In genomic region chr19:29526730-29527499, GRCh38 we compare ENCODE assay signal across 11 cellular contexts. TPM values are rescaled to one million over a fixed set of nuclear protein-coding genes. Genes with fewer than 3 reads are reported as not detected.
DNase-seq lines count a peak whose midpoint lies in the region; ATAC-seq and TF ChIP-seq lines count a peak whose summit lies in the region.
"Had no signal": no experiment of that assay in that cellular context is flagged by ENCODE, and none has a peak within 500 bp of the region (broad histone marks: within the 10 kb centered on the region; RNA-seq: fewer than 3 reads in every experiment).

No MANE protein-coding gene starts in this region.

- H3K9me3 ChIP-seq in heart right ventricle (no peaks in the 10 kb centered on the region), upper lobe of right lung (no peaks in the 10 kb centered on the region), mucosa of descending colon (no peaks in the 10 kb centered on the region)

- H3K36me3 Mint-ChIP-seq in activated T-helper 17 cell treated with anti-CD3 and anti-CD28 coated beads, Interleukin-2, amount 50 U/mL, for 72 hours (ENCODE audit: low read depth) = peaks cover 16% of the 10 kb centered on the region
- peaks cover 6% of the 10 kb centered on the region for H3K36me3 Mint-ChIP-seq in memory B cell

- H3K4me1 Mint-ChIP-seq in activated T-helper 17 cell treated with anti-CD3 and anti-CD28 coated beads, Interleukin-2, amount 50 U/mL, for 72 hours = peaks cover 6% of the 10 kb centered on the region
- peaks cover 6% of the 10 kb centered on the region for H3K4me1 Mint-ChIP-seq in memory B cell

- DNase-seq in heart right ventricle = no peak
- DNase-seq in Right ventricle myocardium superior = no peak
- DNase-seq in memory B cell (ENCODE audit: low spot score in 2 of 2) = no peak
- DNase-seq in upper lobe of right lung = peak; percentile 55
- DNase-seq in hepatic stellate cell (ENCODE audit: low spot score) = no peak
- DNase-seq in mucosa of descending colon = no peak
- DNase-seq: EL, NCI-H510A treated with DMSO at 0.1 percent for 48 hours had no signal

- 1% methylated on average over 68 to 79 of the region's 79 CpGs for WGBS in heart right ventricle, 2 donors

- peak overlapping the region in 9 of 10 donors; percentile 9 to 43 (median 28) for H3K4me3 ChIP-seq in heart right ventricle
- no peak overlapping the region for H3K4me3 ChIP-seq in upper lobe of right lung
- no peak overlapping the region for H3K4me3 ChIP-seq in mucosa of descending colon

- H3K27me3 Mint-ChIP-seq in activated T-helper 17 cell treated with anti-CD3 and anti-CD28 coated beads, Interleukin-2, amount 50 U/mL, for 72 hours = peaks cover 46% of the 10 kb centered on the region
- peaks cover 28% of the 10 kb centered on the region for H3K27me3 Mint-ChIP-seq in memory B cell

- H3K36me3 ChIP-seq in heart right ventricle (no peaks in the 10 kb centered on the region), upper lobe of right lung (no peaks in the 10 kb centered on the region), mucosa of descending colon (ENCODE audit: low read depth) (no peaks in the 10 kb centered on the region)

- no peak for ATAC-seq in heart right ventricle
- ATAC-seq in Right ventricle myocardium superior (ENCODE audit: poor library complexity) = no peak
- ATAC-seq in activated T-helper 17 cell treated with anti-CD3 and anti-CD28 coated beads, Interleukin-2, amount 50 U/mL, for 72 hours (replicated peaks) = no peak
- ATAC-seq in memory B cell (ENCODE audit: low read depth) = no peak
- ATAC-seq in upper lobe of right lung = no peak
- ATAC-seq in activated CD4-positive, CD25-positive, alpha-beta regulatory T cell treated with anti-CD3 and anti-CD28 coated beads, Interleukin-2, amount 50 U/mL, for 24 hours = no peak
- no peak for ATAC-seq in mucosa of descending colon

- H3K27ac ChIP-seq in heart right ventricle (no peak overlapping the region), upper lobe of right lung (no peak overlapping the region)

- no peaks in the 10 kb centered on the region for H3K9me3 Mint-ChIP-seq in activated T-helper 17 cell treated with anti-CD3 and anti-CD28 coated beads, Interleukin-2, amount 50 U/mL, for 72 hours
- peaks cover 4% of the 10 kb centered on the region for H3K9me3 Mint-ChIP-seq in memory B cell

- H3K4me3 Mint-ChIP-seq in activated T-helper 17 cell treated with anti-CD3 and anti-CD28 coated beads, Interleukin-2, amount 50 U/mL, for 72 hours = peak overlapping the region; percentile 73
- H3K4me3 Mint-ChIP-seq in memory B cell = peak overlapping the region; percentile 37

- peaks cover 54 to 100% (median 99%) of the 10 kb centered on the region in 7 donors for H3K27me3 ChIP-seq in heart right ventricle
- peaks cover 93% of the 10 kb centered on the region for H3K27me3 ChIP-seq in upper lobe of right lung

- TF ChIP-seq CTCF in heart right ventricle (IDR thresholded peaks at IDR 0.05) (no peak), upper lobe of right lung (IDR thresholded peaks at IDR 0.05) (no peak), mucosa of descending colon (IDR thresholded peaks at IDR 0.05) (no peak)

- H3K4me1 ChIP-seq in heart right ventricle = peaks cover 6 to 47% (median 40%) of the 10 kb centered on the region in 9 donors
- H3K4me1 ChIP-seq in upper lobe of right lung = peaks cover 7% of the 10 kb centered on the region
- H3K4me1 ChIP-seq in mucosa of descending colon (ENCODE audit: low read depth) = peaks cover 19% of the 10 kb centered on the region

- intact Hi-C loops in heart right ventricle (cut with DNase I) (loop anchor here in 2 of 10 donors (10.0 kb wide), 2 partner anchors 242 to 792 kb away; no protein-coding TSS in a partner anchor), Right ventricle myocardium superior (cut with DNase I) (no loop called here), upper lobe of right lung (cut with DNase I) (no loop called here), mucosa of descending colon (cut with DNase I, micrococcal nuclease) (no loop called here)

- no peak overlapping the region for H3K27ac Mint-ChIP-seq in activated T-helper 17 cell treated with anti-CD3 and anti-CD28 coated beads, Interleukin-2, amount 50 U/mL, for 72 hours
- H3K27ac Mint-ChIP-seq in memory B cell = no peak overlapping the region

RNA-seq across cellular contexts. Expression of gene VSTM2B, which starts 1.1 kb away (rescaled TPM):
- not detected for total RNA-seq in heart right ventricle
- polyA plus RNA-seq in heart right ventricle = not detected
- not detected for total RNA-seq in Right ventricle myocardium superior
- not detected for total RNA-seq in activated T-helper 17 cell treated with anti-CD3 and anti-CD28 coated beads, Interleukin-2, amount 50 U/mL, for 72 hours
- not detected for total RNA-seq in upper lobe of right lung
- under 1 TPM in 1 of 3 donors, not detected in 2; 0.32 TPM for total RNA-seq in mucosa of descending colon
- total RNA-seq: fibroblast of villous mesenchyme had no signal

Comparison
In these comparisons a context has a peak if more than half of its experiments do, and no peak if none do; other contexts are left out.
1. H3K4me3 ChIP-seq: peak in heart right ventricle (9 of 10); none in upper lobe of right lung (single experiment) and mucosa of descending colon (single experiment).